ENCODE assay signal across 8 cellular contexts in the genomic region with DNA sequence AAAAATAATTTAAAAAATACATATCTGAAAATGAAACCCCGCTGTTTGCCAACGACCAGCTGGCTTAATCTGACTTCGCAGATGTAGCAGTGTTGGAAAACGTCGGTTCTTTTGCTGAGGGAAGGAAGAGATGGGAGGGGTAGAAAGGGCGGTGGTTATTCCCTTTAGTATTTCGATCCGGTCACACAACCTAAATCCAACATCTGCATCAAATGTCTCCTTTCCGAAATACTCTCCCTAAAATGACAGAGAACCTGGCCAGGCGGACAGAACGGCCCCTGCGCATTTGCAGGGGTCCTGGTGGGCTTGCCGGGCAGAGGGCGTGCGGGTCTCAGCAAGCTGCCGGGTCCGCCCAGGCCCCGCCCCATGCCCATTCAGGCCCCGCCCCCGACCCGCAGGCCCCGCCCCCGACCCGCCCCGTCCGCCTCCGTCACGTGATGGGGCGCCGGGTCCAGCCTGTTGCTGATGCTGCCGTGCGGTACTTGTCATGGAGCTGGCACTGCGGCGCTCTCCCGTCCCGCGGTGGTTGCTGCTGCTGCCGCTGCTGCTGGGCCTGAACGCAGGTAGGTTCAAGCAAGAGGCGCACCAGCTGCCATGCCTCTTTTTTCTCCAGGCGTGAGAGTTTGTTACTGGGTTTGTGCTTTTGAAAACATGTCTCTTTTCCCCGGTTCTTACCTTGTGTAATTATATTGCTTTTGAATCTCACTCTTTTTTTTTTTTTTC. TPM values are rescaled to one million over a fixed set of nuclear protein-coding genes. Genes with fewer than 3 reads are reported as not detected.
DNase-seq lines count a peak whose midpoint lies in the region; ATAC-seq and TF ChIP-seq lines count a peak whose summit lies in the region.

SCPEP1 (plus strand) TSS at position 459 of the 723 bp plus-strand sequence; CDS start at position 488, 29 bp downstream.

- no peaks in the 10 kb centered on the region for H3K9me3 Mint-ChIP-seq in T-helper 2 cell treated with Interferon-gamma antibody and Interleukin-4, amounts not matched to agents 5 μg/mL and 100 μg/mL, for 36 hours

- no peaks in the 10 kb centered on the region for H3K9me3 ChIP-seq in ascending aorta

- peak within 1 kb of the TSS; percentile 87 for H3K27ac Mint-ChIP-seq in T-helper 2 cell treated with Interferon-gamma antibody and Interleukin-4, amounts not matched to agents 5 μg/mL and 100 μg/mL, for 36 hours

- H3K4me1 ChIP-seq in ascending aorta = peaks cover 0 to 10% of the 10 kb centered on the region in 2 donors

- peak within 1 kb of the TSS; percentile 46 to 47 for H3K27ac ChIP-seq in ascending aorta

- H3K4me3 ChIP-seq in GM12864 (ENCODE audit: low read depth, low read length) = peak within 1 kb of the TSS; percentile 91
- peak within 1 kb of the TSS; percentile 60 to 89 for H3K4me3 ChIP-seq in ascending aorta

- TF ChIP-seq CTCF in GM12864 (IDR thresholded peaks at IDR 0.05; ENCODE audit: low read depth, low read length, missing control alignments) (no peak), ascending aorta (IDR thresholded peaks at IDR 0.05) (no peak)

- H3K4me3 Mint-ChIP-seq in T-helper 2 cell treated with Interferon-gamma antibody and Interleukin-4, amounts not matched to agents 5 μg/mL and 100 μg/mL, for 36 hours = peak within 1 kb of the TSS; percentile 89

- DNase-seq in GM12864 (ENCODE audit: low read depth) = no peak
- DNase-seq in NCI-H146 (lab: John Stamatoyannopoulos, UW) = peak; percentile 90
- peak; percentile 77 for DNase-seq in T-helper 2 cell treated with Interferon-gamma antibody and Interleukin-4, amounts not matched to agents 5 μg/mL and 100 μg/mL, for 36 hours (ENCODE audit: low spot score)
- DNase-seq in ascending aorta (ENCODE audit: low spot score in 2 of 2) = peak; percentile 64 to 93
- DNase-seq in hepatic stellate cell (ENCODE audit: low spot score) = peak; percentile 91
- peak; percentile 84 for DNase-seq in retina

- peaks cover 19% of the 10 kb centered on the region for H3K4me1 Mint-ChIP-seq in T-helper 2 cell treated with Interferon-gamma antibody and Interleukin-4, amounts not matched to agents 5 μg/mL and 100 μg/mL, for 36 hours (ENCODE audit: low read depth)

- peaks cover 6 to 11% of the 10 kb centered on the region in 2 donors for H3K36me3 ChIP-seq in ascending aorta

- H3K27me3 Mint-ChIP-seq in T-helper 2 cell treated with Interferon-gamma antibody and Interleukin-4, amounts not matched to agents 5 μg/mL and 100 μg/mL, for 36 hours (ENCODE audit: low read depth) = peaks cover 27% of the 10 kb centered on the region

- ATAC-seq in HG02763 (IDR thresholded peaks at IDR 0.05; ENCODE audit: unreplicated experiment) (peak; percentile 71), GM18858 (IDR thresholded peaks at IDR 0.05; ENCODE audit: unreplicated experiment) (no peak)

- no peaks in the 10 kb centered on the region for H3K36me3 Mint-ChIP-seq in T-helper 2 cell treated with Interferon-gamma antibody and Interleukin-4, amounts not matched to agents 5 μg/mL and 100 μg/mL, for 36 hours (ENCODE audit: low read depth)

- H3K27me3 ChIP-seq in ascending aorta = no peaks in the 10 kb centered on the region

- intact Hi-C loops in ascending aorta (cut with DNase I) = loop anchor here (1.0 to 10.0 kb wide), 4 partner anchors 17 to 1107 kb away; partner anchors contain the start of genes COIL, DYNLL2 and TRIM25

RNA-seq across cellular contexts. Expression of gene SCPEP1, which starts in this region (rescaled TPM):
- 76.2 TPM for total RNA-seq in ascending aorta
